In the genomic region with DNA sequence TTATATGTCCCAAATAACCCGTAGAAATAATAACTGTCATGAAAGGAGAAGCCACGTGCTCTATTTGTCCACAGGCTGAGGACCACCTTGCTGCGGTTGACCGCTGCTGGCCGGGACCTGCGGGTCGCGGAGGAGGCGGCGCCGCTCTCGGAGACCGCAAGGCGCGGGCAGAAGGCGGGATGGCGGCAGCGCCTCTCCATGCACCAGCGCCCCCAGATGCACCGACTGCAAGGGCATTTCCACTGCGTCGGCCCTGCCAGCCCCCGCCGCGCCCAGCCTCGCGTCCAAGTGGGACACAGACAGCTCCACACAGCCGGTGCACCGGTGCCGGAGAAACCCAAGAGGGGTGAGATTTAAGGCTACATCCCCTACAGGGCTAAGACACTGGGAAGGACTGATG, we compare ENCODE assay signal across 8 cellular contexts. TPM values are rescaled to one million over a fixed set of nuclear protein-coding genes. Genes with fewer than 3 reads are reported as not detected.
DNase-seq lines count a peak whose midpoint lies in the region; ATAC-seq and FAIRE-seq lines count a peak whose summit lies in the region.

No MANE protein-coding gene starts in this region.

- DNase-seq in NCI-H1417 (lab: John Stamatoyannopoulos, UW), result peak; percentile 21 to 66 (median 52)
- DNase-seq in NCI-H1417 treated with DMSO at 0.1 percent for 48 hours (lab: John Stamatoyannopoulos, UW), result no peak
- DNase-seq in T-helper 2 cell treated with Interferon-gamma antibody and Interleukin-4, amounts not matched to agents 5 μg/mL and 100 μg/mL, for 36 hours (ENCODE audit: low spot score), result peak; percentile 9
- DNase-seq in effector CD4-positive, alpha-beta T cell, result peak; percentile 2
- peak in 7 of 10 donors; percentile 7 to 25 (median 19) for DNase-seq in naive thymus-derived CD8-positive, alpha-beta T cell
- DNase-seq in T1000 (lab: John Stamatoyannopoulos, UW), result no peak
- no peak for DNase-seq in small intestine

- H3K4me1 ChIP-seq in small intestine (ENCODE audit: control insufficient read depth in 2 of 2, insufficient read depth in 1 of 2, low read depth in 1 of 2, low read length in 1 of 2), result peaks cover 0 to 2% of the 10 kb centered on the region in 2 donors

- 2 to 4% (median 2%) methylated on average over 21 to 30 of the region's 30 CpGs for WGBS in small intestine, 3 donors

- H3K36me3 Mint-ChIP-seq in T-helper 2 cell treated with Interferon-gamma antibody and Interleukin-4, amounts not matched to agents 5 μg/mL and 100 μg/mL, for 36 hours (ENCODE audit: low read depth), result no peaks in the 10 kb centered on the region
- H3K36me3 Mint-ChIP-seq in naive thymus-derived CD8-positive, alpha-beta T cell, result no peaks in the 10 kb centered on the region

- H3K27me3 ChIP-seq in small intestine (ENCODE audit: control insufficient read depth in 2 of 2, insufficient read depth in 2 of 2, low read length in 2 of 2), result no peaks in the 10 kb centered on the region

- H3K27ac Mint-ChIP-seq in T-helper 2 cell treated with Interferon-gamma antibody and Interleukin-4, amounts not matched to agents 5 μg/mL and 100 μg/mL, for 36 hours, result no peak overlapping the region
- H3K27ac Mint-ChIP-seq in naive thymus-derived CD8-positive, alpha-beta T cell, result no peak overlapping the region

- no peak for FAIRE-seq in small intestine (lab: Jason Lieb, UNC)

- ATAC-seq in naive thymus-derived CD8-positive, alpha-beta T cell, result peak; percentile 71 to 80
- no peak for ATAC-seq in GM21381 (IDR thresholded peaks at IDR 0.05; ENCODE audit: unreplicated experiment)

- H3K27ac ChIP-seq in small intestine (ENCODE audit: low read depth in 1 of 2, low read length in 1 of 2), result no peak overlapping the region

- no peaks in the 10 kb centered on the region for H3K36me3 ChIP-seq in small intestine (ENCODE audit: control insufficient read depth in 2 of 2, insufficient read depth in 2 of 2, low read length in 2 of 2)

- H3K9me3 ChIP-seq in small intestine (ENCODE audit: control insufficient read depth, low read depth), result no peaks in the 10 kb centered on the region

- peak overlapping the region in 1 of 2 donors; percentile 26 for H3K4me3 ChIP-seq in small intestine (ENCODE audit: low read depth in 1 of 2, low read length in 2 of 2)

- H3K4me1 Mint-ChIP-seq in T-helper 2 cell treated with Interferon-gamma antibody and Interleukin-4, amounts not matched to agents 5 μg/mL and 100 μg/mL, for 36 hours (ENCODE audit: low read depth), result peaks cover 7% of the 10 kb centered on the region
- H3K4me1 Mint-ChIP-seq in naive thymus-derived CD8-positive, alpha-beta T cell, result peaks cover 0 to 9% (median 5%) of the 10 kb centered on the region in 4 donors

- H3K9me3 Mint-ChIP-seq in T-helper 2 cell treated with Interferon-gamma antibody and Interleukin-4, amounts not matched to agents 5 μg/mL and 100 μg/mL, for 36 hours, result no peaks in the 10 kb centered on the region
- H3K9me3 Mint-ChIP-seq in naive thymus-derived CD8-positive, alpha-beta T cell, result no peaks in the 10 kb centered on the region

- POLR2A ChIA-PET in naive thymus-derived CD8-positive, alpha-beta T cell (lab: Charles Lee), result no interaction called here

- peaks cover 25% of the 10 kb centered on the region for H3K27me3 Mint-ChIP-seq in T-helper 2 cell treated with Interferon-gamma antibody and Interleukin-4, amounts not matched to agents 5 μg/mL and 100 μg/mL, for 36 hours (ENCODE audit: low read depth)
- H3K27me3 Mint-ChIP-seq in naive thymus-derived CD8-positive, alpha-beta T cell, result peaks cover 1 to 19% (median 8%) of the 10 kb centered on the region in 5 donors

- no peak overlapping the region for H3K4me3 Mint-ChIP-seq in T-helper 2 cell treated with Interferon-gamma antibody and Interleukin-4, amounts not matched to agents 5 μg/mL and 100 μg/mL, for 36 hours
- H3K4me3 Mint-ChIP-seq in naive thymus-derived CD8-positive, alpha-beta T cell, result peak overlapping the region in 8 of 10 donors; percentile 24 to 70 (median 57)

RNA-seq across cellular contexts. Expression of gene RPGRIP1, which starts 21.0 kb away (rescaled TPM):
- not detected for total RNA-seq in naive thymus-derived CD8-positive, alpha-beta T cell
- under 1 TPM in 1 of 3 donors, not detected in 2; 0.09 TPM for polyA plus RNA-seq in naive thymus-derived CD8-positive, alpha-beta T cell
- under 1 TPM in 1 of 3 donors, not detected in 2; 0.73 TPM for polyA plus RNA-seq in small intestine

RNA-seq across cellular contexts. Expression of gene HNRNPC, which starts 31.6 kb away (rescaled TPM):
- total RNA-seq in naive thymus-derived CD8-positive, alpha-beta T cell, result 100 to 1,000 TPM; 569 to 584 TPM
- 100 to 1,000 TPM; 795 to 893 (median 875) TPM for polyA plus RNA-seq in naive thymus-derived CD8-positive, alpha-beta T cell
- polyA plus RNA-seq in small intestine, result 100 to 1,000 TPM; 325 to 716 (median 337) TPM

Comparison
In these comparisons a context has a peak if more than half of its experiments do, and no peak if none do; other contexts are left out.
1. DNase-seq: peak in NCI-H1417 (3 of 3), T-helper 2 cell treated with Interferon-gamma antibody and Interleukin-4, amounts not matched to agents 5 μg/mL and 100 μg/mL, for 36 hours (single experiment), effector CD4-positive, alpha-beta T cell (single experiment) and naive thymus-derived CD8-positive, alpha-beta T cell (7 of 10); none in NCI-H1417 treated with DMSO at 0.1 percent for 48 hours (single experiment), T1000 (single experiment) and small intestine (single experiment).